24 cellular contexts compared by ENCODE assay signal in the genomic region with DNA sequence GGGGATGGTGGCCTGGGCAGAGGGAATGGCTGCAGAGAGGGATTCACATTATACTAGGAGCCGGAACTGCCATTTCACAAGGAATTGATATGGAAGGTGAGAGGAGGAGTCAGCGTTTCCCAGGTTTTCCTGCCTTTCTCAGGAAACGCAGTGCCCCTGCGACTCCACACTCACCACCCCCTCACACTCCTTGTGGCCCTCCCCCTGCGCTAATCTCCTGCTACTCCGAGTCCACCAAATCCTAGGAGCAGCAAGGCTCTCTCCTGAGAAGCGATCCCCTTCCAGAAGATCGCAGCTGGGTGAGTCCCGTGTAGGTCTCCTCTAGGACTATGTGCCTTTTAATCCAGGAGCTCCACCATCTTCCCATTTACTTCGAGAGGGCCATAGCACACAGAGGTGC.
"Had no signal": no experiment of that assay in that cellular context is flagged by ENCODE, and none has a peak within 500 bp of the region (broad histone marks: within the 10 kb centered on the region; RNA-seq: fewer than 3 reads in every experiment).

No MANE protein-coding gene starts in this region.

- H3K27ac Mint-ChIP-seq: activated CD4-positive, alpha-beta memory T cell treated with anti-CD3 and anti-CD28 coated beads for 36 hours; activated CD4-positive, alpha-beta T cell treated with anti-CD3 and anti-CD28 coated beads, Interleukin-2, amount 10 ng/mL, durations not matched to agents 24 days and 14 days; activated T-cell treated with anti-CD3 and anti-CD28 coated beads, Interleukin-2, amount 50 U/mL, for 24 hours; effector memory CD8-positive, alpha-beta T cell; stimulated activated memory B cell treated with anti-CD40 and anti-IgM and Interleukin-4, amounts not matched to agents 10 μg/mL and 1 μg/mL and 100 μg/mL, for 72 hours had no signal

- DNase-seq: activated CD4-positive, alpha-beta memory T cell treated with anti-CD3 and anti-CD28 coated beads for 36 hours; activated CD4-positive, alpha-beta T cell treated with anti-CD3 and anti-CD28 coated beads, Interleukin-2, amount 10 ng/mL, durations not matched to agents 24 days and 14 days; activated CD4-positive, CD25-positive, alpha-beta regulatory T cell treated with anti-CD3 and anti-CD28 coated beads, Interleukin-2, amount 50 U/mL, for 72 hours; activated CD8-positive, alpha-beta memory T cell treated with anti-CD3 and anti-CD28 coated beads, Interleukin-2, amount 50 U/mL, for 48 hours; activated gamma-delta T cell treated with Interleukin-2 at 50 U/mL for 16 hours; activated naive CD4-positive, alpha-beta T cell treated with anti-CD3 and anti-CD28 coated beads, Interleukin-2, amount 50 U/mL, for 16 hours; activated T-cell treated with anti-CD3 and anti-CD28 coated beads, Interleukin-2, amount 50 U/mL, for 24 hours; amniotic stem cell; brain microvascular endothelial cell; effector memory CD8-positive, alpha-beta T cell; foreskin fibroblast; heart right ventricle; stimulated activated CD4-positive, alpha-beta T cell treated with anti-CD3 and anti-CD28 coated beads, Interleukin-1b, Interleukin-23, amount 100 ng/mL, for 48 hours; stimulated activated CD4-positive, alpha-beta T cell treated with anti-CD3 and anti-CD28 coated beads, Interleukin-4, amount 100 ng/mL, for 4 hours; stimulated activated CD8-positive, alpha-beta memory T cell treated with anti-CD3 and anti-CD28 coated beads, Interleukin-4, amount 100 ng/mL, for 48 hours; stomach; thyroid gland had no signal

- H3K36me3 ChIP-seq: brain microvascular endothelial cell, heart right ventricle, stomach, thyroid gland had no signal

- ATAC-seq: effector memory CD8-positive, alpha-beta T cell; esophagus mucosa; heart right ventricle; sciatic nerve; stimulated activated memory B cell treated with anti-CD40 and anti-IgM and Interleukin-4, amounts not matched to agents 10 μg/mL and 1 μg/mL and 100 μg/mL, for 72 hours had no signal

- H3K27me3 ChIP-seq: brain microvascular endothelial cell, heart right ventricle, stomach, thyroid gland had no signal

- H3K4me3 ChIP-seq: coronary artery, heart right ventricle, lung, skin epidermis, stomach, thyroid gland had no signal

- H3K27me3 Mint-ChIP-seq: activated CD4-positive, alpha-beta T cell treated with anti-CD3 and anti-CD28 coated beads, Interleukin-2, amount 10 ng/mL, durations not matched to agents 24 days and 14 days; activated T-cell treated with anti-CD3 and anti-CD28 coated beads, Interleukin-2, amount 50 U/mL, for 24 hours; stimulated activated memory B cell treated with anti-CD40 and anti-IgM and Interleukin-4, amounts not matched to agents 10 μg/mL and 1 μg/mL and 100 μg/mL, for 72 hours had no signal

- H3K36me3 Mint-ChIP-seq: activated CD4-positive, alpha-beta memory T cell treated with anti-CD3 and anti-CD28 coated beads for 36 hours; stimulated activated memory B cell treated with anti-CD40 and anti-IgM and Interleukin-4, amounts not matched to agents 10 μg/mL and 1 μg/mL and 100 μg/mL, for 72 hours had no signal

- H3K4me3 Mint-ChIP-seq: activated CD4-positive, alpha-beta memory T cell treated with anti-CD3 and anti-CD28 coated beads for 36 hours; activated CD4-positive, alpha-beta T cell treated with anti-CD3 and anti-CD28 coated beads, Interleukin-2, amount 10 ng/mL, durations not matched to agents 24 days and 14 days; activated T-cell treated with anti-CD3 and anti-CD28 coated beads, Interleukin-2, amount 50 U/mL, for 24 hours; effector memory CD8-positive, alpha-beta T cell; stimulated activated memory B cell treated with anti-CD40 and anti-IgM and Interleukin-4, amounts not matched to agents 10 μg/mL and 1 μg/mL and 100 μg/mL, for 72 hours had no signal

- H3K27ac ChIP-seq: brain microvascular endothelial cell, coronary artery, thyroid gland, VCaP had no signal

- H3K9me3 Mint-ChIP-seq: activated CD4-positive, alpha-beta memory T cell treated with anti-CD3 and anti-CD28 coated beads for 36 hours; activated CD4-positive, alpha-beta T cell treated with anti-CD3 and anti-CD28 coated beads, Interleukin-2, amount 10 ng/mL, durations not matched to agents 24 days and 14 days; activated T-cell treated with anti-CD3 and anti-CD28 coated beads, Interleukin-2, amount 50 U/mL, for 24 hours; effector memory CD8-positive, alpha-beta T cell; stimulated activated memory B cell treated with anti-CD40 and anti-IgM and Interleukin-4, amounts not matched to agents 10 μg/mL and 1 μg/mL and 100 μg/mL, for 72 hours had no signal

- H3K9me3 ChIP-seq: heart right ventricle, stomach, thyroid gland had no signal
